ENCODE assay signal across 11 cellular contexts in genomic region chr22:21020802-21021429, GRCh38. TPM values are rescaled to one million over a fixed set of nuclear protein-coding genes. Genes with fewer than 3 reads are reported as not detected.
DNase-seq lines count a peak whose midpoint lies in the region; ATAC-seq, FAIRE-seq and TF ChIP-seq lines count a peak whose summit lies in the region.
"Had no signal": no experiment of that assay in that cellular context is flagged by ENCODE, and none has a peak within 500 bp of the region (broad histone marks: within the 10 kb centered on the region; RNA-seq: fewer than 3 reads in every experiment).

No MANE protein-coding gene starts in this region.

- peaks cover 6% of the 10 kb centered on the region for H3K9me3 Mint-ChIP-seq in WTC11
- H3K9me3 Mint-ChIP-seq in naive B cell = no peaks in the 10 kb centered on the region

- H3K27me3 Mint-ChIP-seq in WTC11 (ENCODE audit: low read depth) (peaks cover 14% of the 10 kb centered on the region), naive B cell (peaks cover 0 to 23% (median 9%) of the 10 kb centered on the region in 3 donors)

- CTCF ChIA-PET in WTC11 (lab: Charles Lee) = interaction anchor here (0.6 to 2.0 kb wide), 35 partner anchors 9 to 227 kb away, joined by 3 to 55 read pairs (median 6); partner anchors contain the start of genes CRKL, LRRC74B, LZTR1 and SLC7A4

- no peak overlapping the region for H3K4me3 ChIP-seq in H7 (ENCODE audit: insufficient read depth, low read depth, low read length)

- H3K36me3 Mint-ChIP-seq in WTC11 (no peaks in the 10 kb centered on the region), naive B cell (no peaks in the 10 kb centered on the region)

- H3K27ac Mint-ChIP-seq in WTC11 (no peak overlapping the region), naive B cell (peak overlapping the region in 2 of 6 donors; percentile 30 to 79)

- no peak for FAIRE-seq in HTR-8/SVneo (lab: Jason Lieb, UNC)

- H3K4me1 Mint-ChIP-seq in WTC11 (no peaks in the 10 kb centered on the region), naive B cell (peaks cover 8% of the 10 kb centered on the region in 3 donors)

- DNase-seq in NCI-H1436 (lab: John Stamatoyannopoulos, UW) = peak; percentile 32
- no peak for DNase-seq in NCI-H1436 treated with DMSO at 0.1 percent for 48 hours (lab: John Stamatoyannopoulos, UW)
- DNase-seq in H7 = peak; percentile 95
- DNase-seq in WTC11 (ENCODE audit: low spot score) = peak; percentile 68
- DNase-seq in naive B cell = no peak
- DNase-seq in HTR-8/SVneo (ENCODE audit: insufficient read length, low spot score) = no peak
- DNase-seq: effector CD8-positive, alpha-beta T cell had no signal

- peak; percentile 95 for ATAC-seq in WTC11
- ATAC-seq in naive B cell (ENCODE audit: low read depth in 2 of 2) = peak; percentile 62
- no peak for ATAC-seq in GM18909 (IDR thresholded peaks at IDR 0.05; ENCODE audit: poor library complexity, unreplicated experiment)
- ATAC-seq in GM18519 (IDR thresholded peaks at IDR 0.05; ENCODE audit: low FRiP score, unreplicated experiment) = no peak

- H3K36me3 ChIP-seq in H7 (replicated peaks; ENCODE audit: control insufficient read depth, insufficient read depth, low read length) = no peaks in the 10 kb centered on the region

- no peaks in the 10 kb centered on the region for H3K27me3 ChIP-seq in H7 (ENCODE audit: control insufficient read depth, insufficient read depth, low read length)

- H3K4me3 Mint-ChIP-seq in WTC11 = no peak overlapping the region
- H3K4me3 Mint-ChIP-seq in naive B cell = no peak overlapping the region

- peak; percentile 52; the same call in 1 of the 2 replicates for TF ChIP-seq CTCF in WTC11 (IDR thresholded peaks at IDR 0.05)

- POLR2A ChIA-PET in WTC11 (lab: Charles Lee) = interaction anchor here (1.1 to 1.5 kb wide), 2 partner anchors 25 to 39 kb away, joined by 3 read pairs; partner anchors contain the start of genes LRRC74B and LZTR1

TF ChIP-seq in WTC11, 78 proteins besides CTCF, POLR2A, EP300 and RAD21:
- TF ChIP-seq FOXK1 (CRISPR knock-in tag; IDR thresholded peaks at IDR 0.05) (no peak), ZNF512 (CRISPR knock-in tag; IDR thresholded peaks at IDR 0.05; ENCODE audit: borderline replicate concordance) (no peak), NR3C1 (CRISPR knock-in tag; conservative IDR thresholded peaks at IDR 0.05; ENCODE audit: low read depth) (no peak), JUN (CRISPR knock-in tag; IDR thresholded peaks at IDR 0.05) (no peak), SP1 (CRISPR knock-in tag; conservative IDR thresholded peaks at IDR 0.05) (no peak), ZNF425 (CRISPR knock-in tag; conservative IDR thresholded peaks at IDR 0.05) (no peak), E2F1 (CRISPR knock-in tag; IDR thresholded peaks at IDR 0.05) (no peak), TCF7 (CRISPR knock-in tag; IDR thresholded peaks at IDR 0.05; ENCODE audit: low read depth) (no peak)

RNA-seq across cellular contexts. Expression of gene P2RX6, which starts 6.0 kb away (rescaled TPM):
- 0.26 and 0.31 TPM in 2 replicates for total RNA-seq in H7 (2014; rRNA removed; shearing (Covaris generic))
- 0.13 to 0.69 TPM (median 0.30 TPM) in 3 replicates for total RNA-seq in WTC11 (2021)
- under 1 TPM in 1 of 6 donors, not detected in 5; 0.44 TPM for polyA plus RNA-seq in naive B cell (ENCODE audit: low read depth in 6 of 6)

RNA-seq across cellular contexts. Expression of gene SLC7A4, which starts 11.4 kb away (rescaled TPM):
- not detected in 2 replicates for total RNA-seq in H7 (2014; rRNA removed; shearing (Covaris generic))
- 0.21 to 0.50 TPM (median 0.37 TPM) in 3 replicates for total RNA-seq in WTC11 (2021)
- polyA plus RNA-seq in naive B cell (ENCODE audit: low read depth in 6 of 6) = not detected
- total RNA-seq: pulmonary artery endothelial cell; T-helper 1 cell treated with Interleukin-12 subunit alpha and Interleukin-12 subunit beta and Interleukin-4 antibody, amounts not matched to agents 30 ng/mL and 1 ng/mL, for 36 hours had no signal

RNA-seq across cellular contexts. Expression of gene THAP7, which starts 19.0 kb away (rescaled TPM):
- 42.7 and 49.1 TPM in 2 replicates for total RNA-seq in H7 (2014; rRNA removed; shearing (Covaris generic))
- total RNA-seq in WTC11 (2021) = 18.7 to 23.9 TPM (median 19.3 TPM) in 3 replicates
- polyA plus RNA-seq in naive B cell (ENCODE audit: low read depth in 6 of 6) = 10 to 100 TPM; 36.6 to 43.6 (median 40.9) TPM

RNA-seq across cellular contexts. Expression of gene LRRC74B, which starts 24.8 kb away (rescaled TPM):
- total RNA-seq in H7 (2014; rRNA removed; shearing (Covaris generic)) = not detected in 2 replicates
- not detected in 3 replicates for total RNA-seq in WTC11 (2021)
- polyA plus RNA-seq in naive B cell (ENCODE audit: low read depth in 6 of 6) = not detected
- total RNA-seq: pulmonary artery endothelial cell; T-helper 1 cell treated with Interleukin-12 subunit alpha and Interleukin-12 subunit beta and Interleukin-4 antibody, amounts not matched to agents 30 ng/mL and 1 ng/mL, for 36 hours had no signal

RNA-seq across cellular contexts. Expression of gene LZTR1, which starts 38.8 kb away (rescaled TPM):
- 28.3 and 34.0 TPM in 2 replicates for total RNA-seq in H7 (2014; rRNA removed; shearing (Covaris generic))
- total RNA-seq in WTC11 (2021) = 38.3 to 44.5 TPM (median 40.1 TPM) in 3 replicates
- 10 to 100 TPM in 2 of 6 donors, 1 to 10 TPM in 4; 3.6 to 15.0 (median 9.3) TPM for polyA plus RNA-seq in naive B cell (ENCODE audit: low read depth in 6 of 6)

Comparison
In these comparisons a context has a peak if more than half of its experiments do, and no peak if none do; other contexts are left out.
1. DNase-seq: peak in NCI-H1436 (single experiment), H7 (single experiment) and WTC11 (single experiment); none in NCI-H1436 treated with DMSO at 0.1 percent for 48 hours (single experiment), naive B cell (single experiment) and HTR-8/SVneo (single experiment).
2. ATAC-seq: peak in WTC11 (single experiment) and naive B cell (2 of 2); none in GM18909 (single experiment) and GM18519 (single experiment).